ENCODE assay signal across 8 cellular contexts in genomic region chr3:141401584-141402475, GRCh38. TPM values are rescaled to one million over a fixed set of nuclear protein-coding genes. Genes with fewer than 3 reads are reported as not detected.
A peak's percentile ranks its signal among the peaks of the same experiment; 100 is the strongest.
DNase-seq lines count a peak whose midpoint lies in the region; ATAC-seq, FAIRE-seq and TF ChIP-seq lines count a peak whose summit lies in the region.

No MANE protein-coding gene starts in this region.

- FAIRE-seq in frontal cortex (lab: Jason Lieb, UNC): no peak

- TF ChIP-seq CTCF in omental fat pad (IDR thresholded peaks at IDR 0.05): no peak

- peak; percentile 74 for ATAC-seq in omental fat pad (ENCODE audit: low FRiP score)

- peak; percentile 66 for DNase-seq in DMS53 (lab: John Stamatoyannopoulos, UW)
- no peak for DNase-seq in DMS53 treated with DMSO at 0.1 percent for 48 hours (lab: John Stamatoyannopoulos, UW; ENCODE audit: unreplicated experiment)
- peak; percentile 44 for DNase-seq in HCEC 1CT
- DNase-seq in NCI-H146 (lab: John Stamatoyannopoulos, UW): peak; percentile 79
- peak; percentile 83 for DNase-seq in activated effector memory CD4-positive, alpha-beta T cell treated with anti-CD3 and anti-CD28 coated beads, Interleukin-2, amount 50 U/mL, for 16 hours
- DNase-seq in frontal cortex (ENCODE audit: low spot score in 2 of 2): peak; percentile 51 to 71
- no peak for DNase-seq in omental fat pad (ENCODE audit: low spot score)
- no peak for DNase-seq in SKM-1 (lab: John Stamatoyannopoulos, UW; ENCODE audit: unreplicated experiment)

RNA-seq across cellular contexts. Expression of gene ZBTB38, which starts 33.5 kb away (rescaled TPM):
- 149 TPM for total RNA-seq in frontal cortex
- total RNA-seq in omental fat pad: 100 to 1,000 TPM in 3 of 4 donors, 10 to 100 TPM in 1; 70.1 to 133 (median 108) TPM

Comparison
In these comparisons a context has a peak if more than half of its experiments do, and no peak if none do; other contexts are left out.
1. DNase-seq: peak in DMS53 (single experiment), HCEC 1CT (single experiment), NCI-H146 (single experiment), activated effector memory CD4-positive, alpha-beta T cell treated with anti-CD3 and anti-CD28 coated beads, Interleukin-2, amount 50 U/mL, for 16 hours (single experiment) and frontal cortex (2 of 2); none in DMS53 treated with DMSO at 0.1 percent for 48 hours (single experiment), omental fat pad (single experiment) and SKM-1 (single experiment).